In genomic region chr12:66197413-66198055, GRCh38 we compare ENCODE assay signal across 17 cellular contexts. TPM values are rescaled to one million over a fixed set of nuclear protein-coding genes. Genes with fewer than 3 reads are reported as not detected.
DNase-seq lines count a peak whose midpoint lies in the region; ATAC-seq, FAIRE-seq and TF ChIP-seq lines count a peak whose summit lies in the region.
"Had no signal": no experiment of that assay in that cellular context is flagged by ENCODE, and none has a peak within 500 bp of the region (broad histone marks: within the 10 kb centered on the region; RNA-seq: fewer than 3 reads in every experiment).

No MANE protein-coding gene starts in this region.

- peaks cover 26 to 36% of the 10 kb centered on the region in 2 donors for H3K4me1 Mint-ChIP-seq in natural killer cell treated with Interleukin-12 subunit alpha and Interleukin-12 subunit beta and Interleukin-15 and Interleukin-18, amount 100 ng/mL, for 72 hours (ENCODE audit: low read depth in 2 of 2)
- H3K4me1 Mint-ChIP-seq in natural killer cell, result peaks cover 0 to 5% of the 10 kb centered on the region in 2 donors
- no peaks in the 10 kb centered on the region for H3K4me1 Mint-ChIP-seq in CD4-positive, alpha-beta T cell (ENCODE audit: low read depth)

- H3K9ac ChIP-seq in adipocyte (ENCODE audit: low read length), result peak overlapping the region; percentile 33
- no peak overlapping the region for H3K9ac ChIP-seq in keratinocyte (ENCODE audit: control insufficient read depth, extremely low read depth, insufficient read depth, low read length)

- peaks cover 10 to 11% of the 10 kb centered on the region in 2 donors for H3K27me3 Mint-ChIP-seq in natural killer cell treated with Interleukin-12 subunit alpha and Interleukin-12 subunit beta and Interleukin-15 and Interleukin-18, amount 100 ng/mL, for 72 hours
- H3K27me3 Mint-ChIP-seq in natural killer cell (ENCODE audit: low read depth in 2 of 2), result peaks cover 10 to 17% of the 10 kb centered on the region in 2 donors
- H3K27me3 Mint-ChIP-seq in CD4-positive, alpha-beta T cell, result peaks cover 24% of the 10 kb centered on the region

- dilution Hi-C loops in keratinocyte (cut with MboI; ENCODE audit: extremely low pct_ligation_motif_present, low sequenced_read_pairs), result no loop called here

- no peak for DNase-seq in natural killer cell treated with Interleukin-12 subunit alpha and Interleukin-12 subunit beta and Interleukin-15 and Interleukin-18, amount 100 ng/mL, for 72 hours (ENCODE audit: low spot score)
- DNase-seq in natural killer cell, result no peak
- no peak for DNase-seq in adipocyte (ENCODE audit: low read depth)
- no peak for DNase-seq in keratinocyte (ENCODE audit: low read depth, low spot score)
- no peak for DNase-seq in NOMO-1 (lab: John Stamatoyannopoulos, UW; ENCODE audit: unreplicated experiment in 2 of 2)
- no peak for DNase-seq in lower lobe of right lung
- DNase-seq in coronary artery (ENCODE audit: low spot score), result no peak
- DNase-seq in CD4-positive, alpha-beta T cell, result no peak
- DNase-seq: activated CD4-positive, alpha-beta T cell treated with anti-CD3 and anti-CD28 coated beads for 4 hours; cerebellar nuclear complex; NCI-H187; upper lobe of left lung had no signal

- H3K9me3 ChIP-seq in adipocyte (ENCODE audit: control insufficient read depth, low read length), result peaks cover 4% of the 10 kb centered on the region
- no peaks in the 10 kb centered on the region for H3K9me3 ChIP-seq in keratinocyte (ENCODE audit: control insufficient read depth, low read depth, low read length)
- H3K9me3 ChIP-seq in lower lobe of right lung, result no peaks in the 10 kb centered on the region
- peaks cover 8% of the 10 kb centered on the region for H3K9me3 ChIP-seq in CD4-positive, alpha-beta T cell (ENCODE audit: control insufficient read depth, low read length)
- H3K9me3 ChIP-seq: SJSA1 had no signal

- H3K9me1 ChIP-seq in keratinocyte (ENCODE audit: control insufficient read depth, extremely low read depth, insufficient read depth, low read length), result no peaks in the 10 kb centered on the region

- peak; percentile 46 for FAIRE-seq in keratinocyte (lab: Jason Lieb, UNC)
- FAIRE-seq: endometrium had no signal

- no peaks in the 10 kb centered on the region for H3K27me3 ChIP-seq in adipocyte (replicated peaks; ENCODE audit: control insufficient read depth, insufficient read depth, low read length)
- H3K27me3 ChIP-seq in keratinocyte (ENCODE audit: control insufficient read depth, extremely low read depth, insufficient read depth, low read length), result no peaks in the 10 kb centered on the region
- H3K27me3 ChIP-seq in lower lobe of right lung (ENCODE audit: low read depth), result no peaks in the 10 kb centered on the region
- peaks cover 4% of the 10 kb centered on the region for H3K27me3 ChIP-seq in CD4-positive, alpha-beta T cell (ENCODE audit: control insufficient read depth, insufficient read depth, low read length)
- H3K27me3 ChIP-seq: SJSA1, upper lobe of left lung had no signal

- POLR2A ChIA-PET in CD4-positive, alpha-beta T cell (lab: Charles Lee), result interaction anchor here (0.6 to 1.7 kb wide), 2 partner anchors 8 to 29 kb away, joined by 3 read pairs; no protein-coding TSS in a partner anchor

- no peak for ATAC-seq in natural killer cell treated with Interleukin-12 subunit alpha and Interleukin-12 subunit beta and Interleukin-15 and Interleukin-18, amount 100 ng/mL, for 72 hours
- ATAC-seq in natural killer cell, result no peak
- ATAC-seq in lower lobe of right lung, result no peak
- no peak for ATAC-seq in CD4-positive, alpha-beta T cell (ENCODE audit: poor library complexity)

- intact Hi-C loops in natural killer cell (cut with micrococcal nuclease), result no loop called here
- intact Hi-C loops in lower lobe of right lung (cut with DNase I), result no loop called here
- intact Hi-C loops in CD4-positive, alpha-beta T cell (cut with DNase I, micrococcal nuclease), result no loop called here

- H4K20me1 ChIP-seq in keratinocyte (ENCODE audit: control insufficient read depth, extremely low read depth, insufficient read depth, low read length), result no peaks in the 10 kb centered on the region

- no peak for TF ChIP-seq CTCF in natural killer cell (IDR thresholded peaks at IDR 0.05)
- TF ChIP-seq CTCF in keratinocyte (optimal IDR thresholded peaks at IDR 0.05 in 1 of 3, IDR thresholded peaks at IDR 0.05 in 1 of 3, conservative IDR thresholded peaks at IDR 0.05 in 1 of 3; ENCODE audit: extremely low read depth in 1 of 3, insufficient read depth in 2 of 3, low read length in 3 of 3), result no peak
- no peak for TF ChIP-seq CTCF in lower lobe of right lung (IDR thresholded peaks at IDR 0.05)
- no peak for TF ChIP-seq CTCF in coronary artery (IDR thresholded peaks at IDR 0.05)
- TF ChIP-seq CTCF in CD4-positive, alpha-beta T cell (IDR thresholded peaks at IDR 0.05), result no peak

- H3K4me1 ChIP-seq in adipocyte (ENCODE audit: control insufficient read depth, insufficient read depth, low read length) (peaks cover 33% of the 10 kb centered on the region), keratinocyte (ENCODE audit: control insufficient read depth, extremely low read depth, insufficient read depth, low read length) (no peaks in the 10 kb centered on the region), lower lobe of right lung (peaks cover 42% of the 10 kb centered on the region)

- H3K4me3 ChIP-seq in adipocyte (ENCODE audit: low read length) (peak overlapping the region; percentile 68), keratinocyte (ENCODE audit: control insufficient read depth in 2 of 3, extremely low read depth in 1 of 3, insufficient read depth in 2 of 3, low read depth in 1 of 3, low read length in 3 of 3) (no peak overlapping the region), lower lobe of right lung (no peak overlapping the region), coronary artery (no peak overlapping the region)
- H3K4me3 ChIP-seq: lung, SJSA1, upper lobe of left lung had no signal

- H3K27ac Mint-ChIP-seq in natural killer cell treated with Interleukin-12 subunit alpha and Interleukin-12 subunit beta and Interleukin-15 and Interleukin-18, amount 100 ng/mL, for 72 hours, result peak overlapping the region; percentile 89 to 98
- H3K27ac Mint-ChIP-seq in natural killer cell, result no peak overlapping the region
- no peak overlapping the region for H3K27ac Mint-ChIP-seq in CD4-positive, alpha-beta T cell
- H3K27ac Mint-ChIP-seq: stimulated activated memory B cell treated with anti-CD40 and anti-IgM and Interleukin-4, amounts not matched to agents 10 μg/mL and 1 μg/mL and 100 μg/mL, for 72 hours had no signal

- H3K9me3 Mint-ChIP-seq in natural killer cell treated with Interleukin-12 subunit alpha and Interleukin-12 subunit beta and Interleukin-15 and Interleukin-18, amount 100 ng/mL, for 72 hours, result no peaks in the 10 kb centered on the region
- H3K9me3 Mint-ChIP-seq in natural killer cell, result no peaks in the 10 kb centered on the region
- no peaks in the 10 kb centered on the region for H3K9me3 Mint-ChIP-seq in CD4-positive, alpha-beta T cell
- H3K9me3 Mint-ChIP-seq: nephron; stimulated activated memory B cell treated with anti-CD40 and anti-IgM and Interleukin-4, amounts not matched to agents 10 μg/mL and 1 μg/mL and 100 μg/mL, for 72 hours had no signal

- no peaks in the 10 kb centered on the region for H3K79me2 ChIP-seq in keratinocyte (ENCODE audit: control insufficient read depth, insufficient read depth, low read length)

- peak overlapping the region; percentile 79 for H3K4me3 Mint-ChIP-seq in natural killer cell treated with Interleukin-12 subunit alpha and Interleukin-12 subunit beta and Interleukin-15 and Interleukin-18, amount 100 ng/mL, for 72 hours
- no peak overlapping the region for H3K4me3 Mint-ChIP-seq in natural killer cell
- H3K4me3 Mint-ChIP-seq in CD4-positive, alpha-beta T cell, result no peak overlapping the region
- H3K4me3 Mint-ChIP-seq: nephron; stimulated activated memory B cell treated with anti-CD40 and anti-IgM and Interleukin-4, amounts not matched to agents 10 μg/mL and 1 μg/mL and 100 μg/mL, for 72 hours had no signal

- H3K36me3 Mint-ChIP-seq in natural killer cell treated with Interleukin-12 subunit alpha and Interleukin-12 subunit beta and Interleukin-15 and Interleukin-18, amount 100 ng/mL, for 72 hours, result peaks cover 7% of the 10 kb centered on the region
- no peaks in the 10 kb centered on the region for H3K36me3 Mint-ChIP-seq in natural killer cell
- H3K36me3 Mint-ChIP-seq in CD4-positive, alpha-beta T cell (ENCODE audit: low read depth), result no peaks in the 10 kb centered on the region
- H3K36me3 Mint-ChIP-seq: stimulated activated memory B cell treated with anti-CD40 and anti-IgM and Interleukin-4, amounts not matched to agents 10 μg/mL and 1 μg/mL and 100 μg/mL, for 72 hours had no signal

- H3K4me2 ChIP-seq in keratinocyte (ENCODE audit: control insufficient read depth, extremely low read depth, insufficient read depth, low read depth, low read length), result no peak overlapping the region

- no peak overlapping the region for H3K27ac ChIP-seq in keratinocyte (ENCODE audit: control insufficient read depth, insufficient read depth, low read length)
- H3K27ac ChIP-seq in lower lobe of right lung, result no peak overlapping the region
- H3K27ac ChIP-seq in coronary artery, result no peak overlapping the region
- no peak overlapping the region for H3K27ac ChIP-seq in CD4-positive, alpha-beta T cell (ENCODE audit: low read depth, low read length)
- H3K27ac ChIP-seq: SJSA1 had no signal

- H3K36me3 ChIP-seq in adipocyte (ENCODE audit: control insufficient read depth, insufficient read depth, low read length, severe bottlenecking), result peaks cover 19% of the 10 kb centered on the region
- no peaks in the 10 kb centered on the region for H3K36me3 ChIP-seq in keratinocyte (ENCODE audit: control insufficient read depth in 2 of 2, extremely low read depth in 1 of 2, insufficient read depth in 2 of 2, low read length in 2 of 2)
- H3K36me3 ChIP-seq in lower lobe of right lung, result peaks cover 8% of the 10 kb centered on the region
- H3K36me3 ChIP-seq: SJSA1 had no signal

- H2AFZ ChIP-seq in keratinocyte (ENCODE audit: control insufficient read depth, low read length), result no peak overlapping the region

- CTCF ChIA-PET in CD4-positive, alpha-beta T cell (lab: Charles Lee), result no interaction called here

RNA-seq across cellular contexts. Expression of gene IRAK3, which starts 8.5 kb away (rescaled TPM):
- 10 to 100 TPM; 18.8 to 21.7 TPM for total RNA-seq in natural killer cell treated with Interleukin-12 subunit alpha and Interleukin-12 subunit beta and Interleukin-15 and Interleukin-18, amount 100 ng/mL, for 72 hours
- total RNA-seq in natural killer cell, result 1 to 10 TPM; 3.7 to 9.9 (median 9.2) TPM
- 0.06 to 0.17 TPM (median 0.07 TPM) in 3 replicates for polyA plus RNA-seq in keratinocyte
- polyA plus RNA-seq in keratinocyte (2011; ENCODE audit: low read depth), result not detected
- polyA plus RNA-seq in keratinocyte (2011; cell fraction: cytosol; rRNA removed), result 0.04 and 0.05 TPM in 2 replicates
- polyA plus RNA-seq in keratinocyte (2011; cell fraction: nucleus; rRNA removed), result 0.08 TPM in 2 replicates
- polyA plus RNA-seq in keratinocyte (2012; ENCODE audit: low replicate concordance), result 0.08 TPM in 1 of 2 replicates, not detected in the other
- polyA minus RNA-seq in keratinocyte, result 0.22 TPM in 1 of 3 replicates, not detected in the others
- polyA minus RNA-seq in keratinocyte (2011; cell fraction: cytosol; rRNA and poly(A)+ RNA removed), result not detected
- not detected in 2 replicates for polyA minus RNA-seq in keratinocyte (2011; cell fraction: nucleus; rRNA and poly(A)+ RNA removed)
- total RNA-seq in lower lobe of right lung, result 50.7 TPM
- total RNA-seq in CD4-positive, alpha-beta T cell, result under 1 TPM; 0.59 to 0.74 TPM
- total RNA-seq: SJSA1 had no signal

RNA-seq across cellular contexts. Expression of gene TMBIM4, which starts 27.7 kb away (rescaled TPM):
- total RNA-seq in natural killer cell treated with Interleukin-12 subunit alpha and Interleukin-12 subunit beta and Interleukin-15 and Interleukin-18, amount 100 ng/mL, for 72 hours, result 10 to 100 TPM; 43.7 to 89.2 TPM
- total RNA-seq in natural killer cell (10 to 100 TPM; 46.6 to 72.0 (median 63.2) TPM), lower lobe of right lung (174 TPM)
- polyA plus RNA-seq in keratinocyte, result 77.2 to 111 TPM (median 106 TPM) in 3 replicates
- 12.3 TPM for polyA plus RNA-seq in keratinocyte (2011; ENCODE audit: low read depth)
- 58.9 and 74.6 TPM in 2 replicates for polyA plus RNA-seq in keratinocyte (2011; cell fraction: cytosol; rRNA removed)
- 59.6 and 95.5 TPM in 2 replicates for polyA plus RNA-seq in keratinocyte (2011; cell fraction: nucleus; rRNA removed)
- 47.5 and 70.1 TPM in 2 replicates for polyA plus RNA-seq in keratinocyte (2012; ENCODE audit: low replicate concordance)
- 19.3 to 40.9 TPM (median 30.2 TPM) in 3 replicates for polyA minus RNA-seq in keratinocyte
- polyA minus RNA-seq in keratinocyte (2011; cell fraction: cytosol; rRNA and poly(A)+ RNA removed), result 108 TPM
- polyA minus RNA-seq in keratinocyte (2011; cell fraction: nucleus; rRNA and poly(A)+ RNA removed), result 11.3 and 24.4 TPM in 2 replicates
- 10 to 100 TPM; 24.1 to 24.2 TPM for total RNA-seq in CD4-positive, alpha-beta T cell

Comparison
In these comparisons a context has a peak if more than half of its experiments do, and no peak if none do; other contexts are left out.
1. H3K27ac Mint-ChIP-seq: peak in natural killer cell treated with Interleukin-12 subunit alpha and Interleukin-12 subunit beta and Interleukin-15 and Interleukin-18, amount 100 ng/mL, for 72 hours (2 of 2); none in natural killer cell (0 of 2) and CD4-positive, alpha-beta T cell (single experiment).